ENCODE assay signal across 25 cellular contexts in genomic region chr4:16032871-16033505, GRCh38. TPM values are rescaled to one million over a fixed set of nuclear protein-coding genes. Genes with fewer than 3 reads are reported as not detected.
DNase-seq lines count a peak whose midpoint lies in the region; ATAC-seq and TF ChIP-seq lines count a peak whose summit lies in the region.
"Had no signal": no experiment of that assay in that cellular context is flagged by ENCODE, and none has a peak within 500 bp of the region (broad histone marks: within the 10 kb centered on the region; RNA-seq: fewer than 3 reads in every experiment).

No MANE protein-coding gene starts in this region.

- H3K36me3 ChIP-seq in GM23338 (ENCODE audit: insufficient read depth): no peaks in the 10 kb centered on the region
- H3K36me3 ChIP-seq in gastrocnemius medialis: no peaks in the 10 kb centered on the region
- H3K36me3 ChIP-seq in tibial nerve: no peaks in the 10 kb centered on the region
- H3K36me3 ChIP-seq: heart left ventricle, spleen, transverse colon had no signal

- H3K9me3 Mint-ChIP-seq in GM23338: no peaks in the 10 kb centered on the region
- H3K9me3 Mint-ChIP-seq in WTC11: no peaks in the 10 kb centered on the region
- H3K9me3 Mint-ChIP-seq: activated T-cell treated with anti-CD3 and anti-CD28 coated beads, Interleukin-2, amount 50 U/mL, for 4 hours had no signal

- WGBS in tibial nerve, 2 donors: 61 to 65% methylated on average over 5 of the region's 5 CpGs

- H3K27me3 ChIP-seq in GM23338 (ENCODE audit: insufficient read depth) (no peaks in the 10 kb centered on the region), gastrocnemius medialis (no peaks in the 10 kb centered on the region), tibial nerve (no peaks in the 10 kb centered on the region)
- H3K27me3 ChIP-seq: heart left ventricle, spleen, transverse colon had no signal

- no peaks in the 10 kb centered on the region for H3K27me3 Mint-ChIP-seq in GM23338 (ENCODE audit: insufficient read depth, low read depth, poor library complexity)
- H3K27me3 Mint-ChIP-seq in WTC11 (ENCODE audit: low read depth): no peaks in the 10 kb centered on the region

- DNase-seq in GM23338 (ENCODE audit: low spot score) (peak; percentile 62), WTC11 (ENCODE audit: low spot score) (no peak), islet precursor cell (peak; percentile 90), retinal pigment epithelial cell (ENCODE audit: low read depth) (peak; percentile 64), gastrocnemius medialis (no peak), tibial nerve (ENCODE audit: low spot score in 2 of 2) (no peak)
- DNase-seq: activated CD4-positive, alpha-beta T cell treated with anti-CD3 and anti-CD28 coated beads for 1 hour; activated CD8-positive, alpha-beta memory T cell treated with anti-CD3 and anti-CD28 coated beads for 24 hours; activated naive CD4-positive, alpha-beta T cell treated with Interleukin-2 at 50 U/mL for 16 hours; activated T-cell treated with anti-CD3 and anti-CD28 coated beads, Interleukin-2, amount 50 U/mL, for 4 hours; amygdala; central memory CD4-positive, alpha-beta T cell; H7; heart left ventricle; KBM-7; NCI-H146; NCI-H774; occipital lobe; spleen; stimulated activated CD4-positive, alpha-beta T cell treated with anti-CD3 and anti-CD28 coated beads, Interleukin-4, amount 100 ng/mL, for 1 hour; stimulated activated naive CD8-positive, alpha-beta T cell treated with anti-CD3 and anti-CD28 coated beads, Interleukin-15, Interleukin-2, amounts not matched to agents 100 U/mL and 50 U/mL, for 24 hours; transverse colon had no signal

- H3F3A ChIP-seq in GM23338 (replicated peaks; ENCODE audit: low read depth): 0 out of 2 replicates have a peak, but pooled peaks cover 3% of the 10 kb centered on the region

- TF ChIP-seq CTCF in GM23338 (conservative IDR thresholded peaks at IDR 0.05; ENCODE audit: low read depth in 2 of 2) (no peak), WTC11 (IDR thresholded peaks at IDR 0.05) (no peak), retinal pigment epithelial cell (conservative IDR thresholded peaks at IDR 0.05; ENCODE audit: low read depth, low read length) (no peak), gastrocnemius medialis (IDR thresholded peaks at IDR 0.05 in 4 of 5, conservative IDR thresholded peaks at IDR 0.05 in 1 of 5) (no peak), tibial nerve (IDR thresholded peaks at IDR 0.05) (no peak)

- in situ Hi-C loops in gastrocnemius medialis (cut with MboI; ENCODE audit: low sequenced_read_pairs in 4 of 4): loop anchor here in 3 of 4 donors (5.0 to 25.0 kb wide), 5 partner anchors 154 to 1429 kb away; no protein-coding TSS in a partner anchor

- H3K4me3 ChIP-seq in GM23338 (no peak overlapping the region), retinal pigment epithelial cell (ENCODE audit: low read length) (no peak overlapping the region), gastrocnemius medialis (no peak overlapping the region), tibial nerve (no peak overlapping the region)
- H3K4me3 ChIP-seq: heart left ventricle, spleen, transverse colon had no signal

- H3K36me3 Mint-ChIP-seq in GM23338 (ENCODE audit: low read depth) (peaks cover 3% of the 10 kb centered on the region; the same call in 2 of the 3 replicates), WTC11 (no peaks in the 10 kb centered on the region; the same call in 1 of the 2 replicates)

- peaks cover 88% of the 10 kb centered on the region for H3K4me1 ChIP-seq in GM23338 (ENCODE audit: insufficient read depth)
- peaks cover 0 to 4% of the 10 kb centered on the region in 2 donors for H3K4me1 ChIP-seq in gastrocnemius medialis
- peaks cover 0 to 10% (median 0%) of the 10 kb centered on the region in 4 donors for H3K4me1 ChIP-seq in tibial nerve
- H3K4me1 ChIP-seq: transverse colon had no signal

- intact Hi-C loops in gastrocnemius medialis (cut with DNase I; ENCODE audit: low total_unique reads): no loop called here

- H4K20me1 ChIP-seq in GM23338 (replicated peaks; ENCODE audit: insufficient read depth): no peaks in the 10 kb centered on the region

- peak overlapping the region; percentile 79 for H3K27ac ChIP-seq in GM23338 (ENCODE audit: low read depth)
- no peak overlapping the region for H3K27ac ChIP-seq in gastrocnemius medialis
- H3K27ac ChIP-seq in tibial nerve: no peak overlapping the region
- H3K27ac ChIP-seq: transverse colon had no signal

- no peak overlapping the region for H2AFZ ChIP-seq in GM23338

- CTCF ChIA-PET in WTC11 (lab: Charles Lee): interaction anchor here (1.5 kb wide), 1 partner anchor 150 kb away, joined by 6 read pairs; no protein-coding TSS in a partner anchor

- H3K9me3 ChIP-seq in gastrocnemius medialis (no peaks in the 10 kb centered on the region), tibial nerve (no peaks in the 10 kb centered on the region)
- H3K9me3 ChIP-seq: heart left ventricle, spleen, transverse colon had no signal

- H3K4me2 ChIP-seq in GM23338: peak overlapping the region; percentile 55

- POLR2A ChIA-PET in WTC11 (lab: Charles Lee): no interaction called here

- H3K4me1 Mint-ChIP-seq in GM23338 (peaks cover 59% of the 10 kb centered on the region), WTC11 (peaks cover 60% of the 10 kb centered on the region)

- TF ChIP-seq POLR2A in gastrocnemius medialis (IDR thresholded peaks at IDR 0.05) (no peak), tibial nerve (IDR thresholded peaks at IDR 0.05) (no peak)

- ATAC-seq in GM23338 (peak; percentile 35), WTC11 (peak; percentile 21; the same call in 1 of the 2 replicates), GM18511 (IDR thresholded peaks at IDR 0.05; ENCODE audit: unreplicated experiment) (no peak), gastrocnemius medialis (no peak), GM18909 (IDR thresholded peaks at IDR 0.05; ENCODE audit: poor library complexity, unreplicated experiment) (no peak)
- ATAC-seq: activated T-cell treated with anti-CD3 and anti-CD28 coated beads, Interleukin-2, amount 50 U/mL, for 4 hours; heart left ventricle; stimulated activated naive CD8-positive, alpha-beta T cell treated with anti-CD3 and anti-CD28 coated beads, Interleukin-15, Interleukin-2, amounts not matched to agents 100 U/mL and 50 U/mL, for 24 hours had no signal

- H3K79me2 ChIP-seq in GM23338 (replicated peaks; ENCODE audit: insufficient read depth): no peaks in the 10 kb centered on the region

- no peak for TF ChIP-seq EP300 in tibial nerve (IDR thresholded peaks at IDR 0.05)

- H3K27ac Mint-ChIP-seq in GM23338: no peak overlapping the region
- H3K27ac Mint-ChIP-seq in WTC11: no peak overlapping the region
- H3K27ac Mint-ChIP-seq: B cell had no signal

- H3K4me3 Mint-ChIP-seq in GM23338 (no peak overlapping the region), WTC11 (no peak overlapping the region)
- H3K4me3 Mint-ChIP-seq: activated T-cell treated with anti-CD3 and anti-CD28 coated beads, Interleukin-2, amount 50 U/mL, for 4 hours; B cell had no signal

- H3K9me2 ChIP-seq in GM23338 (ENCODE audit: insufficient read depth): no peaks in the 10 kb centered on the region

TF ChIP-seq in GM23338, 12 proteins besides CTCF, POLR2A, EP300 and RAD21 (continues in another document):
- TF ChIP-seq ETS1 (IDR thresholded peaks at IDR 0.05) (no peak), NANOG (IDR thresholded peaks at IDR 0.05; ENCODE audit: borderline replicate concordance) (0 out of 2 replicates have a peak, but pooled peaks have one; percentile 23), CREB1 (CRISPR knock-in tag; IDR thresholded peaks at IDR 0.05; ENCODE audit: low read depth) (no peak), STAT1 (IDR thresholded peaks at IDR 0.05; ENCODE audit: unreplicated experiment) (no peak)

TF ChIP-seq in WTC11, 78 proteins besides CTCF, POLR2A, EP300 and RAD21 (continues in another document):
- TF ChIP-seq ZBTB43 (CRISPR knock-in tag; IDR thresholded peaks at IDR 0.05) (no peak), ZNF425 (CRISPR knock-in tag; conservative IDR thresholded peaks at IDR 0.05) (no peak)
- TF ChIP-seq, protein P1, sequence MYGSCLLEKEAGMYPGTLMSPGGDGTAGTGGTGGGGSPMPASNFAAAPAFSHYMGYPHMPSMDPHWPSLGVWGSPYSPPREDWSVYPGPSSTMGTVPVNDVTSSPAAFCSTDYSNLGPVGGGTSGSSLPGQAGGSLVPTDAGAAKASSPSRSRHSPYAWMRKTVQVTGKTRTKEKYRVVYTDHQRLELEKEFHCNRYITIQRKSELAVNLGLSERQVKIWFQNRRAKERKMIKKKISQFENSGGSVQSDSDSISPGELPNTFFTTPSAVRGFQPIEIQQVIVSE (CRISPR knock-in tag; IDR thresholded peaks at IDR 0.05; ENCODE audit: borderline replicate concordance): no peak

RNA-seq across cellular contexts. Expression of gene PROM1, which starts 50.8 kb away (rescaled TPM):
- total RNA-seq in GM23338 (2014; rRNA removed; shearing (Covaris generic)): 66.6 and 70.3 TPM in 2 replicates
- 30.6 and 36.6 TPM in 2 replicates for polyA plus RNA-seq in GM23338 (2016; fragmentation: Nextera tagmentation; extraction: Ambion mirVana)
- total RNA-seq in WTC11 (2021): 56.5 to 65.1 TPM (median 56.8 TPM) in 3 replicates
- total RNA-seq in gastrocnemius medialis: 1 to 10 TPM in 1 of 4 donors, under 1 TPM in 2, not detected in 1; 0.11 to 2.9 (median 0.58) TPM
- not detected for total RNA-seq in tibial nerve
- total RNA-seq: B cell had no signal

Comparison
In these comparisons a context has a peak if more than half of its experiments do, and no peak if none do; other contexts are left out.
1. ATAC-seq: peak in GM23338 (single experiment) and WTC11 (single experiment); none in GM18511 (single experiment), gastrocnemius medialis (0 of 2) and GM18909 (single experiment).
2. DNase-seq: peak in GM23338 (single experiment), islet precursor cell (single experiment) and retinal pigment epithelial cell (single experiment); none in WTC11 (single experiment), gastrocnemius medialis (0 of 2) and tibial nerve (0 of 2).
3. RNA of gene PROM1, which starts 50.8 kb away (total RNA-seq): 66.6 to 70.3 TPM in GM23338 and 56.5 to 65.1 TPM in WTC11; 0.11 to 2.9 TPM in gastrocnemius medialis and not detected in tibial nerve; every median in the first group is over 10 times any median in the second.